Comparison of ENCODE assay signal across 8 cellular contexts in genomic region chr13:112968910-112969691, GRCh38. TPM values are rescaled to one million over a fixed set of nuclear protein-coding genes. Genes with fewer than 3 reads are reported as not detected.
DNase-seq lines count a peak whose midpoint lies in the region; ATAC-seq and TF ChIP-seq lines count a peak whose summit lies in the region.

A gene with protein sequence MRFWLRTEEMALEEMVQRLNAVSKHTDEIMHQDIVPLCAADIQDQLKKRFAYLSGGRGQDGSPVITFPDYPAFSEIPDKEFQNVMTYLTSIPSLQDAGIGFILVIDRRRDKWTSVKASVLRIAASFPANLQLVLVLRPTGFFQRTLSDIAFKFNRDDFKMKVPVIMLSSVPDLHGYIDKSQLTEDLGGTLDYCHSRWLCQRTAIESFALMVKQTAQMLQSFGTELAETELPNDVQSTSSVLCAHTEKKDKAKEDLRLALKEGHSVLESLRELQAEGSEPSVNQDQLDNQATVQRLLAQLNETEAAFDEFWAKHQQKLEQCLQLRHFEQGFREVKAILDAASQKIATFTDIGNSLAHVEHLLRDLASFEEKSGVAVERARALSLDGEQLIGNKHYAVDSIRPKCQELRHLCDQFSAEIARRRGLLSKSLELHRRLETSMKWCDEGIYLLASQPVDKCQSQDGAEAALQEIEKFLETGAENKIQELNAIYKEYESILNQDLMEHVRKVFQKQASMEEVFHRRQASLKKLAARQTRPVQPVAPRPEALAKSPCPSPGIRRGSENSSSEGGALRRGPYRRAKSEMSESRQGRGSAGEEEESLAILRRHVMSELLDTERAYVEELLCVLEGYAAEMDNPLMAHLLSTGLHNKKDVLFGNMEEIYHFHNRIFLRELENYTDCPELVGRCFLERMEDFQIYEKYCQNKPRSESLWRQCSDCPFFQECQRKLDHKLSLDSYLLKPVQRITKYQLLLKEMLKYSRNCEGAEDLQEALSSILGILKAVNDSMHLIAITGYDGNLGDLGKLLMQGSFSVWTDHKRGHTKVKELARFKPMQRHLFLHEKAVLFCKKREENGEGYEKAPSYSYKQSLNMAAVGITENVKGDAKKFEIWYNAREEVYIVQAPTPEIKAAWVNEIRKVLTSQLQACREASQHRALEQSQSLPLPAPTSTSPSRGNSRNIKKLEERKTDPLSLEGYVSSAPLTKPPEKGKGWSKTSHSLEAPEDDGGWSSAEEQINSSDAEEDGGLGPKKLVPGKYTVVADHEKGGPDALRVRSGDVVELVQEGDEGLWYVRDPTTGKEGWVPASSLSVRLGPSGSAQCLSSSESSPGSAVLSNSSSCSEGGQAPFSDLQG (plus strand): TSS chr13:112969214. CDS start chr13:112969380, 166 bp downstream.

- peak; percentile 87 for ATAC-seq in left lung
- ATAC-seq in GM21528 (IDR thresholded peaks at IDR 0.05; ENCODE audit: low FRiP score, unreplicated experiment), result no peak

- peaks cover 2% of the 10 kb centered on the region for H3K36me3 Mint-ChIP-seq in chondrocyte (ENCODE audit: low read depth)

- peak within 1 kb of the TSS; percentile 47 to 49 for H3K4me3 ChIP-seq in left lung

- intact Hi-C loops in left lung (cut with DNase I), result no loop called here

- peaks cover 12% of the 10 kb centered on the region for H3K9me3 Mint-ChIP-seq in chondrocyte (ENCODE audit: low read depth)

- peaks cover 6% of the 10 kb centered on the region for H3K4me1 Mint-ChIP-seq in chondrocyte (ENCODE audit: low read depth)

- no peak within 1 kb of the TSS for H3K27ac Mint-ChIP-seq in chondrocyte (ENCODE audit: unreplicated experiment)

- H3K4me1 ChIP-seq in left lung, result peaks cover 4 to 15% of the 10 kb centered on the region in 2 donors

- H3K27me3 ChIP-seq in left lung, result peaks cover 10 to 42% of the 10 kb centered on the region in 2 donors

- DNase-seq in DMS79 treated with DMSO at 0.1 percent for 48 hours (lab: John Stamatoyannopoulos, UW), result peak; percentile 89
- peak; percentile 57 for DNase-seq in NCI-H1092 (lab: John Stamatoyannopoulos, UW)
- DNase-seq in activated CD4-positive, alpha-beta T cell treated with anti-CD3 and anti-CD28 coated beads for 1 hour, result peak; percentile 51
- DNase-seq in chondrocyte (ENCODE audit: low spot score), result peak; percentile 77
- DNase-seq in left lung, result peak in 1 of 2 donors; percentile 76
- DNase-seq in stimulated activated CD4-positive, alpha-beta T cell treated with anti-CD3 and anti-CD28 coated beads, Interleukin-2, amount 100 ng/mL, for 4 hours (ENCODE audit: low read depth), result peak; percentile 57
- DNase-seq in HPDE6-E6E7 (ENCODE audit: extremely low spot score), result no peak

- H3K27ac ChIP-seq in left lung, result peak within 1 kb of the TSS; percentile 39 to 79

- peak; percentile 71 for TF ChIP-seq CTCF in chondrocyte (IDR thresholded peaks at IDR 0.05)
- no peak for TF ChIP-seq CTCF in left lung (IDR thresholded peaks at IDR 0.05)

- H3K9me3 ChIP-seq in left lung, result no peaks in the 10 kb centered on the region

- H3K36me3 ChIP-seq in left lung, result no peaks in the 10 kb centered on the region

- peak within 1 kb of the TSS; percentile 63 for H3K4me3 Mint-ChIP-seq in chondrocyte (ENCODE audit: unreplicated experiment)

- H3K27me3 Mint-ChIP-seq in chondrocyte (ENCODE audit: low read depth), result peaks cover 45% of the 10 kb centered on the region

RNA-seq across cellular contexts. Expression of the gene that starts here (rescaled TPM):
- total RNA-seq in chondrocyte (6.7 to 8.0 TPM (median 7.6 TPM) in 3 replicates), left lung (10 to 100 TPM; 36.0 to 38.9 TPM)
